ENCODE assay signal across 8 cellular contexts in the genomic region with DNA sequence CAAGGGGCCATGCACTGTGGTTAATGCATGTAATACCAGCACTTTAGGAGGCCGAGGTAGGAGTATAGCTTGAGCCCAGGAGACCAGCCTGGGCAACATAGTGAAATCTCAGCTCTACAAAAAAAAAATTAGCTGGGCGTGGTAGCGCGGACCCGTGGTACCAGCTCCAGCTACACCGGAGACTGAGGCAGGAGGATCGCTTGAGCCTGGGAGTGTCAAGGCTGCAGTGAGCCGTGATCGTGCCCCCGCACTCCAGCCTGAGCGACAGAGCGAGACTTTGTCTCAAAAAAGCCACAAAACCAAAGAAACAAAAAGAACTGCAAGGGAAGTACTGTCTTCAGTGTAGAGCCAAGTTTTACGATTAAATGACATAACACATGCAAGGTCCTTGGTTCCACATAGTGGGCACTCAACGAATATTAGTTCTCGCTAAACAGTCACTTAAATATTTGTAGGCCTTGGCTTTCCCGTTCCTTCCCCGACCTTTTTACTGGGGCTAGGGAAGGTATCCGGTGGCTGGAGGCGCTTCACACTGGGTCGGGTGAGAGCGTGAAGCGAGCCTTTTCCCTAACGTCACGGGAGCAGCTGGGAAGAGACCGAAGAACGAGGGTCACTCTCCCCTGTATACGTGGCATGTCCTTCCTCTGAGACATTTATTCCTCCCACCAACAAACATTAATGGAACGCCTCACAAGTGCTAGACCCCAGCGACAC. TPM values are rescaled to one million over a fixed set of nuclear protein-coding genes. Genes with fewer than 3 reads are reported as not detected.
DNase-seq lines count a peak whose midpoint lies in the region; ATAC-seq lines count a peak whose summit lies in the region.

No MANE protein-coding gene starts in this region.

- H3K4me3 ChIP-seq in rectal smooth muscle tissue (ENCODE audit: low read length) = peak overlapping the region; percentile 98

- H3K27ac ChIP-seq in rectal smooth muscle tissue (ENCODE audit: low read depth, low read length) = peak overlapping the region; percentile 94

- H3K27me3 ChIP-seq in rectal smooth muscle tissue (ENCODE audit: control insufficient read depth, insufficient read depth, low read length) = no peaks in the 10 kb centered on the region

- H3K36me3 ChIP-seq in rectal smooth muscle tissue (ENCODE audit: control insufficient read depth, insufficient read depth, low read length) = no peaks in the 10 kb centered on the region

- ATAC-seq in HG02610 (IDR thresholded peaks at IDR 0.05; ENCODE audit: unreplicated experiment) (no peak), GM18520 (IDR thresholded peaks at IDR 0.05; ENCODE audit: unreplicated experiment) (no peak)

- peak overlapping the region; percentile 88 for H3K9ac ChIP-seq in rectal smooth muscle tissue (ENCODE audit: low read length)

- H3K4me1 ChIP-seq in rectal smooth muscle tissue (ENCODE audit: control insufficient read depth, insufficient read depth, low read length) = peaks cover 13% of the 10 kb centered on the region

- peak; percentile 69 for DNase-seq in DMS79 treated with DMSO at 0.1 percent for 48 hours (lab: John Stamatoyannopoulos, UW)
- peak; percentile 20 for DNase-seq in HPDE6-E6E7 (ENCODE audit: extremely low spot score)
- DNase-seq in activated T-cell treated with anti-CD3 and anti-CD28 coated beads, Interleukin-2, amount 50 U/mL, for 1 hour = peak; percentile 25
- peak; percentile 18 for DNase-seq in glomerular endothelial cell (ENCODE audit: extremely low read depth, low read depth, low spot score)
- no peak for DNase-seq in inferior parietal cortex (ENCODE audit: extremely low spot score)

RNA-seq across cellular contexts. Expression of a gene that starts 1.0 kb away (rescaled TPM):
- total RNA-seq in glomerular endothelial cell = 185 and 193 TPM in 2 replicates

RNA-seq across cellular contexts. Expression of a gene that starts 33.1 kb away (rescaled TPM):
- total RNA-seq in glomerular endothelial cell = not detected in 2 replicates

RNA-seq across cellular contexts. Expression of a gene that starts 57.5 kb away (rescaled TPM):
- total RNA-seq in glomerular endothelial cell = 0.48 and 1.1 TPM in 2 replicates
